ENCODE assay signal across 2 cellular contexts in the genomic region with DNA sequence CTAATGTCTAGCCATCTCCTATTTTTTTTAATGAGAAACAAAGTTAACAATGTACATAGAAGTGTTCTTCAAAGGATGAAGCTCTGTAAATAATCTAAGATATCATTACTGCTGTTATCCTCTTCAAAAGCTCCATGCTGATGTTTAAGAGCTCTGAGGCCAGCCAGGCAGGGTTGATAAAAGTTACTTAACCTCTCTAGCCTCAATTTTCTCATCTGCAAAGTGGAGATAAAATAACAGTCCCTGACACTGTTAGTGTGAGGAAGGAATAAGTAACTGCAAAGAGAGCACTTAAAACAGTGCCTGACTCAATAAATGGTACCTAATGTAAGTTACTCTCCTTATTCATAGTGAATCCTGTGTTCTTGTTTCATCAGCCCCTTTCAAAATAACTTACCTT.
TF ChIP-seq lines count a peak whose summit lies in the region.

No MANE protein-coding gene starts in this region.

TF ChIP-seq in SK-N-SH, 30 proteins besides CTCF, POLR2A, EP300 and RAD21 (continued from another document):
- TF ChIP-seq, protein P1, sequence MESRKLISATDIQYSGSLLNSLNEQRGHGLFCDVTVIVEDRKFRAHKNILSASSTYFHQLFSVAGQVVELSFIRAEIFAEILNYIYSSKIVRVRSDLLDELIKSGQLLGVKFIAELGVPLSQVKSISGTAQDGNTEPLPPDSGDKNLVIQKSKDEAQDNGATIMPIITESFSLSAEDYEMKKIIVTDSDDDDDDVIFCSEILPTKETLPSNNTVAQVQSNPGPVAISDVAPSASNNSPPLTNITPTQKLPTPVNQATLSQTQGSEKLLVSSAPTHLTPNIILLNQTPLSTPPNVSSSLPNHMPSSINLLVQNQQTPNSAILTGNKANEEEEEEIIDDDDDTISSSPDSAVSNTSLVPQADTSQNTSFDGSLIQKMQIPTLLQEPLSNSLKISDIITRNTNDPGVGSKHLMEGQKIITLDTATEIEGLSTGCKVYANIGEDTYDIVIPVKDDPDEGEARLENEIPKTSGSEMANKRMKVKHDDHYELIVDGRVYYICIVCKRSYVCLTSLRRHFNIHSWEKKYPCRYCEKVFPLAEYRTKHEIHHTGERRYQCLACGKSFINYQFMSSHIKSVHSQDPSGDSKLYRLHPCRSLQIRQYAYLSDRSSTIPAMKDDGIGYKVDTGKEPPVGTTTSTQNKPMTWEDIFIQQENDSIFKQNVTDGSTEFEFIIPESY (IDR thresholded peaks at IDR 0.05; ENCODE audit: borderline replicate concordance, low read depth): no peak
- TF ChIP-seq, protein P2, sequence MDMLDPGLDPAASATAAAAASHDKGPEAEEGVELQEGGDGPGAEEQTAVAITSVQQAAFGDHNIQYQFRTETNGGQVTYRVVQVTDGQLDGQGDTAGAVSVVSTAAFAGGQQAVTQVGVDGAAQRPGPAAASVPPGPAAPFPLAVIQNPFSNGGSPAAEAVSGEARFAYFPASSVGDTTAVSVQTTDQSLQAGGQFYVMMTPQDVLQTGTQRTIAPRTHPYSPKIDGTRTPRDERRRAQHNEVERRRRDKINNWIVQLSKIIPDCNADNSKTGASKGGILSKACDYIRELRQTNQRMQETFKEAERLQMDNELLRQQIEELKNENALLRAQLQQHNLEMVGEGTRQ (IDR thresholded peaks at IDR 0.05; ENCODE audit: borderline replicate concordance, low read depth, low read length): no peak
- TF ChIP-seq RFX5 (IDR thresholded peaks at IDR 0.05; ENCODE audit: low read length) (no peak), TCF12 (IDR thresholded peaks at IDR 0.05) (no peak), EZH2phosphoT487 (IDR thresholded peaks at IDR 0.05; ENCODE audit: borderline replicate concordance, low read depth) (no peak), FOXJ3 (CRISPR knock-in tag; IDR thresholded peaks at IDR 0.05) (no peak), FOSL2 (IDR thresholded peaks at IDR 0.05; ENCODE audit: borderline replicate concordance, low read depth) (no peak), MEF2A (IDR thresholded peaks at IDR 0.05; ENCODE audit: borderline replicate concordance, low read depth) (no peak), SIN3A (IDR thresholded peaks at IDR 0.05; ENCODE audit: borderline replicate concordance, low read depth, low read length) (no peak)
- TF ChIP-seq, protein P3, sequence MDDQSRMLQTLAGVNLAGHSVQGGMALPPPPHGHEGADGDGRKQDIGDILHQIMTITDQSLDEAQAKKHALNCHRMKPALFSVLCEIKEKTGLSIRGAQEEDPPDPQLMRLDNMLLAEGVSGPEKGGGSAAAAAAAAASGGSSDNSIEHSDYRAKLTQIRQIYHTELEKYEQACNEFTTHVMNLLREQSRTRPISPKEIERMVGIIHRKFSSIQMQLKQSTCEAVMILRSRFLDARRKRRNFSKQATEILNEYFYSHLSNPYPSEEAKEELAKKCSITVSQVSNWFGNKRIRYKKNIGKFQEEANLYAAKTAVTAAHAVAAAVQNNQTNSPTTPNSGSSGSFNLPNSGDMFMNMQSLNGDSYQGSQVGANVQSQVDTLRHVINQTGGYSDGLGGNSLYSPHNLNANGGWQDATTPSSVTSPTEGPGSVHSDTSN (IDR thresholded peaks at IDR 0.05): no peak
- TF ChIP-seq, protein P4, sequence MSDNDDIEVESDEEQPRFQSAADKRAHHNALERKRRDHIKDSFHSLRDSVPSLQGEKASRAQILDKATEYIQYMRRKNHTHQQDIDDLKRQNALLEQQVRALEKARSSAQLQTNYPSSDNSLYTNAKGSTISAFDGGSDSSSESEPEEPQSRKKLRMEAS (IDR thresholded peaks at IDR 0.05; ENCODE audit: low read depth): no peak
- TF ChIP-seq, protein P5, sequence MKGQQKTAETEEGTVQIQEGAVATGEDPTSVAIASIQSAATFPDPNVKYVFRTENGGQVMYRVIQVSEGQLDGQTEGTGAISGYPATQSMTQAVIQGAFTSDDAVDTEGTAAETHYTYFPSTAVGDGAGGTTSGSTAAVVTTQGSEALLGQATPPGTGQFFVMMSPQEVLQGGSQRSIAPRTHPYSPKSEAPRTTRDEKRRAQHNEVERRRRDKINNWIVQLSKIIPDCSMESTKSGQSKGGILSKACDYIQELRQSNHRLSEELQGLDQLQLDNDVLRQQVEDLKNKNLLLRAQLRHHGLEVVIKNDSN (IDR thresholded peaks at IDR 0.05; ENCODE audit: borderline replicate concordance, low read depth): no peak

TF ChIP-seq in SK-N-SH treated with all-trans-retinoic acid at 6 μM for 48 hours, 23 proteins besides CTCF, POLR2A, EP300 and RAD21 (continued from another document):
- TF ChIP-seq, protein P6, sequence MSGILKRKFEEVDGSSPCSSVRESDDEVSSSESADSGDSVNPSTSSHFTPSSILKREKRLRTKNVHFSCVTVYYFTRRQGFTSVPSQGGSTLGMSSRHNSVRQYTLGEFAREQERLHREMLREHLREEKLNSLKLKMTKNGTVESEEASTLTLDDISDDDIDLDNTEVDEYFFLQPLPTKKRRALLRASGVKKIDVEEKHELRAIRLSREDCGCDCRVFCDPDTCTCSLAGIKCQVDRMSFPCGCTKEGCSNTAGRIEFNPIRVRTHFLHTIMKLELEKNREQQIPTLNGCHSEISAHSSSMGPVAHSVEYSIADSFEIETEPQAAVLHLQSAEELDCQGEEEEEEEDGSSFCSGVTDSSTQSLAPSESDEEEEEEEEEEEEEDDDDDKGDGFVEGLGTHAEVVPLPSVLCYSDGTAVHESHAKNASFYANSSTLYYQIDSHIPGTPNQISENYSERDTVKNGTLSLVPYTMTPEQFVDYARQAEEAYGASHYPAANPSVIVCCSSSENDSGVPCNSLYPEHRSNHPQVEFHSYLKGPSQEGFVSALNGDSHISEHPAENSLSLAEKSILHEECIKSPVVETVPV (CRISPR knock-in tag; IDR thresholded peaks at IDR 0.05): no peak
- TF ChIP-seq, protein P7, sequence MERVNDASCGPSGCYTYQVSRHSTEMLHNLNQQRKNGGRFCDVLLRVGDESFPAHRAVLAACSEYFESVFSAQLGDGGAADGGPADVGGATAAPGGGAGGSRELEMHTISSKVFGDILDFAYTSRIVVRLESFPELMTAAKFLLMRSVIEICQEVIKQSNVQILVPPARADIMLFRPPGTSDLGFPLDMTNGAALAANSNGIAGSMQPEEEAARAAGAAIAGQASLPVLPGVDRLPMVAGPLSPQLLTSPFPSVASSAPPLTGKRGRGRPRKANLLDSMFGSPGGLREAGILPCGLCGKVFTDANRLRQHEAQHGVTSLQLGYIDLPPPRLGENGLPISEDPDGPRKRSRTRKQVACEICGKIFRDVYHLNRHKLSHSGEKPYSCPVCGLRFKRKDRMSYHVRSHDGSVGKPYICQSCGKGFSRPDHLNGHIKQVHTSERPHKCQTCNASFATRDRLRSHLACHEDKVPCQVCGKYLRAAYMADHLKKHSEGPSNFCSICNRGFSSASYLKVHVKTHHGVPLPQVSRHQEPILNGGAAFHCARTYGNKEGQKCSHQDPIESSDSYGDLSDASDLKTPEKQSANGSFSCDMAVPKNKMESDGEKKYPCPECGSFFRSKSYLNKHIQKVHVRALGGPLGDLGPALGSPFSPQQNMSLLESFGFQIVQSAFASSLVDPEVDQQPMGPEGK (CRISPR knock-in tag; IDR thresholded peaks at IDR 0.05; ENCODE audit: borderline replicate concordance): no peak
- TF ChIP-seq TCF4 (CRISPR knock-in tag; IDR thresholded peaks at IDR 0.05; ENCODE audit: borderline replicate concordance) (no peak), ARNTL (CRISPR knock-in tag; IDR thresholded peaks at IDR 0.05; ENCODE audit: borderline replicate concordance, low read depth) (no peak), SNAI2 (CRISPR knock-in tag; IDR thresholded peaks at IDR 0.05) (no peak)
- TF ChIP-seq, protein P8, sequence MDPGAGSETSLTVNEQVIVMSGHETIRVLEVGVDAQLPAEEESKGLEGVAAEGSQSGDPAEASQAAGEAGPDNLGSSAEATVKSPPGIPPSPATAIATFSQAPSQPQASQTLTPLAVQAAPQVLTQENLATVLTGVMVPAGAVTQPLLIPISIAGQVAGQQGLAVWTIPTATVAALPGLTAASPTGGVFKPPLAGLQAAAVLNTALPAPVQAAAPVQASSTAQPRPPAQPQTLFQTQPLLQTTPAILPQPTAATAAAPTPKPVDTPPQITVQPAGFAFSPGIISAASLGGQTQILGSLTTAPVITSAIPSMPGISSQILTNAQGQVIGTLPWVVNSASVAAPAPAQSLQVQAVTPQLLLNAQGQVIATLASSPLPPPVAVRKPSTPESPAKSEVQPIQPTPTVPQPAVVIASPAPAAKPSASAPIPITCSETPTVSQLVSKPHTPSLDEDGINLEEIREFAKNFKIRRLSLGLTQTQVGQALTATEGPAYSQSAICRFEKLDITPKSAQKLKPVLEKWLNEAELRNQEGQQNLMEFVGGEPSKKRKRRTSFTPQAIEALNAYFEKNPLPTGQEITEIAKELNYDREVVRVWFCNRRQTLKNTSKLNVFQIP (CRISPR knock-in tag; IDR thresholded peaks at IDR 0.05; ENCODE audit: borderline replicate concordance, low read depth): no peak
